ENCODE assay signal across 11 cellular contexts in genomic region chr6:170080828-170081368, GRCh38.
DNase-seq lines count a peak whose midpoint lies in the region; ATAC-seq and TF ChIP-seq lines count a peak whose summit lies in the region.
"Had no signal": no experiment of that assay in that cellular context is flagged by ENCODE, and none has a peak within 500 bp of the region (broad histone marks: within the 10 kb centered on the region; RNA-seq: fewer than 3 reads in every experiment).

No MANE protein-coding gene starts in this region.

- DNase-seq in SHP77 (lab: John Stamatoyannopoulos, UW) (peak; percentile 41 to 75), SHP77 treated with DMSO at 0.1 percent for 48 hours (lab: John Stamatoyannopoulos, UW) (no peak), NCI-H748 (lab: John Stamatoyannopoulos, UW; ENCODE audit: unreplicated experiment) (peak; percentile 96), left ventricle myocardium inferior (peak; percentile 12), spleen (peak; percentile 64), vagina (ENCODE audit: extremely low spot score in 2 of 2) (no peak)
- DNase-seq in stimulated activated CD4-positive, alpha-beta T cell treated with anti-CD3 and anti-CD28 coated beads, Interleukin-15, amount 100 ng/mL, for 24 hours: no peak
- DNase-seq: activated naive CD8-positive, alpha-beta T cell treated with anti-CD3 and anti-CD28 coated beads, Interleukin-2, amount 10 ng/mL, durations not matched to agents 7 days and 5 days; effector memory CD4-positive, alpha-beta T cell; naive B cell had no signal

- intact Hi-C loops in left ventricle myocardium inferior (cut with micrococcal nuclease): no loop called here
- intact Hi-C loops in spleen (cut with DNase I; ENCODE audit: low total_unique reads): no loop called here
- intact Hi-C loops in vagina (cut with DNase I): no loop called here

- H3K36me3 ChIP-seq in left ventricle myocardium inferior (no peaks in the 10 kb centered on the region), spleen (no peaks in the 10 kb centered on the region), vagina (no peaks in the 10 kb centered on the region)

- no peaks in the 10 kb centered on the region for H3K9me3 ChIP-seq in left ventricle myocardium inferior (replicated peaks)
- H3K9me3 ChIP-seq in spleen: no peaks in the 10 kb centered on the region
- H3K9me3 ChIP-seq in vagina: no peaks in the 10 kb centered on the region

- 73 to 82% (median 78%) methylated on average over 24 to 26 of the region's 26 CpGs for WGBS in spleen, 5 donors

- no peak for ATAC-seq in GM18909 (IDR thresholded peaks at IDR 0.05; ENCODE audit: poor library complexity, unreplicated experiment)

- TF ChIP-seq POLR2A in spleen (IDR thresholded peaks at IDR 0.05): no peak
- no peak for TF ChIP-seq POLR2A in vagina (IDR thresholded peaks at IDR 0.05)

- peaks cover 16% of the 10 kb centered on the region for H3K27me3 ChIP-seq in left ventricle myocardium inferior (ENCODE audit: low read depth)
- peaks cover 0 to 15% (median 0%) of the 10 kb centered on the region in 7 donors for H3K27me3 ChIP-seq in spleen (replicated peaks in 1 of 7)
- H3K27me3 ChIP-seq in vagina: no peaks in the 10 kb centered on the region

- H3K4me3 ChIP-seq in left ventricle myocardium inferior (no peak overlapping the region), spleen (no peak overlapping the region), vagina (no peak overlapping the region)

- H3K27ac ChIP-seq in left ventricle myocardium inferior (replicated peaks): no peak overlapping the region
- no peak overlapping the region for H3K27ac ChIP-seq in spleen
- no peak overlapping the region for H3K27ac ChIP-seq in vagina

- TF ChIP-seq CTCF in left ventricle myocardium inferior (IDR thresholded peaks at IDR 0.05; ENCODE audit: borderline replicate concordance) (no peak), spleen (IDR thresholded peaks at IDR 0.05 in 8 of 11, conservative IDR thresholded peaks at IDR 0.05 in 3 of 11) (no peak), vagina (IDR thresholded peaks at IDR 0.05) (no peak)

- no peaks in the 10 kb centered on the region for H3K4me1 ChIP-seq in left ventricle myocardium inferior
- no peaks in the 10 kb centered on the region for H3K4me1 ChIP-seq in spleen
- no peaks in the 10 kb centered on the region for H3K4me1 ChIP-seq in vagina

Comparison
In these comparisons a context has a peak if more than half of its experiments do, and no peak if none do; other contexts are left out.
1. DNase-seq: peak in SHP77 (2 of 2), NCI-H748 (single experiment), left ventricle myocardium inferior (single experiment) and spleen (single experiment); none in SHP77 treated with DMSO at 0.1 percent for 48 hours (single experiment), vagina (0 of 2) and stimulated activated CD4-positive, alpha-beta T cell treated with anti-CD3 and anti-CD28 coated beads, Interleukin-15, amount 100 ng/mL, for 24 hours (single experiment).